ENCODE assay signal across 1 cellular context in genomic region chr7:129122751-129123516, GRCh38.
TF ChIP-seq lines count a peak whose summit lies in the region.

No MANE protein-coding gene starts in this region.

TF ChIP-seq in K562, 482 proteins besides CTCF, POLR2A, EP300 and RAD21 (continued from another document):
- no peak for TF ChIP-seq ZNF609 (CRISPR knock-in tag; IDR thresholded peaks at IDR 0.05; ENCODE audit: borderline replicate concordance)
